7 cellular contexts compared by ENCODE assay signal in genomic region chr18:54357660-54358494, GRCh38. TPM values are rescaled to one million over a fixed set of nuclear protein-coding genes. Genes with fewer than 3 reads are reported as not detected.
A peak's percentile ranks its signal among the peaks of the same experiment; 100 is the strongest.
DNase-seq lines count a peak whose midpoint lies in the region; ATAC-seq, FAIRE-seq and TF ChIP-seq lines count a peak whose summit lies in the region.

Gene C18orf54 (plus strand): TSS chr18:54357906. CDS start chr18:54360573, 2,667 bp downstream.
Gene STARD6 (minus strand): TSS chr18:54357858. CDS start chr18:54354573, 3,285 bp downstream.

- peaks cover 1% of the 10 kb centered on the region for H3K36me3 Mint-ChIP-seq in astrocyte (ENCODE audit: low read depth, unreplicated experiment)

- no peaks in the 10 kb centered on the region for H3K9me3 Mint-ChIP-seq in astrocyte (ENCODE audit: unreplicated experiment)

- peak; percentile 32 to 70 for DNase-seq in NCI-H187 (lab: John Stamatoyannopoulos, UW)
- peak; percentile 80 to 96 (median 86) for DNase-seq in T-helper 2 cell
- DNase-seq in astrocyte (ENCODE audit: low read depth) = peak; percentile 72
- DNase-seq in hypothalamus (lab: John Stamatoyannopoulos, UW) = peak; percentile 32 to 93 (median 74)
- peak; percentile 34 for DNase-seq in retinal pigment epithelial cell (ENCODE audit: low read depth)

- peak within 1 kb of the TSS; percentile 96 for H3K27ac Mint-ChIP-seq in astrocyte (ENCODE audit: unreplicated experiment)

- peak; percentile 86 for TF ChIP-seq POLR2A in GM18505 (IDR thresholded peaks at IDR 0.05; ENCODE audit: borderline replicate concordance, extremely low read depth, insufficient read depth, insufficient read length)

- no peaks in the 10 kb centered on the region for H3K36me3 ChIP-seq in astrocyte (ENCODE audit: insufficient read depth, low read length)

- peak within 1 kb of the TSS; percentile 88 for H3K27ac ChIP-seq in astrocyte (ENCODE audit: low read depth, low read length)

- FAIRE-seq in astrocyte (lab: Jason Lieb, UNC) = no peak

- peaks cover 13% of the 10 kb centered on the region for H3K4me1 ChIP-seq in astrocyte (ENCODE audit: insufficient read depth, low read length)

- H4K20me1 ChIP-seq in astrocyte (ENCODE audit: insufficient read depth, low read length) = no peaks in the 10 kb centered on the region

- no peaks in the 10 kb centered on the region for H3K27me3 Mint-ChIP-seq in astrocyte (ENCODE audit: low read depth, unreplicated experiment)

- H3K4me3 Mint-ChIP-seq in astrocyte (ENCODE audit: unreplicated experiment) = peak within 1 kb of the TSS; percentile 100

- TF ChIP-seq CTCF in astrocyte (IDR thresholded peaks at IDR 0.05; ENCODE audit: insufficient read depth, low read depth, low read length) (peak; percentile 5), retinal pigment epithelial cell (conservative IDR thresholded peaks at IDR 0.05; ENCODE audit: low read depth, low read length) (peak; percentile 42)

- H3K9me3 ChIP-seq in astrocyte (ENCODE audit: insufficient read depth, low read depth, low read length) = no peaks in the 10 kb centered on the region

- H3K9ac ChIP-seq in astrocyte (ENCODE audit: low read length) = peak within 1 kb of the TSS; percentile 94

- H3K27me3 ChIP-seq in astrocyte (ENCODE audit: insufficient read depth, low read length) = no peaks in the 10 kb centered on the region

- H3K4me3 ChIP-seq in astrocyte (ENCODE audit: insufficient read depth, low read depth, low read length) (peak within 1 kb of the TSS; percentile 93), retinal pigment epithelial cell (ENCODE audit: low read length) (peak within 1 kb of the TSS; percentile 88)

- peak within 1 kb of the TSS; percentile 92 for H2AFZ ChIP-seq in astrocyte (ENCODE audit: low read depth, low read length)

- H3K4me2 ChIP-seq in astrocyte (ENCODE audit: low read length) = peak within 1 kb of the TSS; percentile 98

- ATAC-seq in GM18505 (IDR thresholded peaks at IDR 0.05; ENCODE audit: unreplicated experiment) = peak; percentile 95
- ATAC-seq in HG02970 (IDR thresholded peaks at IDR 0.05; ENCODE audit: low FRiP score, unreplicated experiment) = peak; percentile 97

- H3K4me1 Mint-ChIP-seq in astrocyte (ENCODE audit: low read depth, unreplicated experiment) = peaks cover 6% of the 10 kb centered on the region

- peaks cover 25% of the 10 kb centered on the region for H3K79me2 ChIP-seq in astrocyte (ENCODE audit: insufficient read depth, low read length)

RNA-seq across cellular contexts. Expression of gene C18orf54, which starts in this region (rescaled TPM):
- total RNA-seq in astrocyte = 7.6 and 10.2 TPM in 2 replicates

RNA-seq across cellular contexts. Expression of gene STARD6, which starts in this region (rescaled TPM):
- total RNA-seq in astrocyte = not detected in 2 replicates

Comparison
In these comparisons a context has a peak if more than half of its experiments do, and no peak if none do; other contexts are left out.
1. Peak in every context shown above with its lines: DNase-seq, ATAC-seq, H3K4me3 ChIP-seq and H3K27ac ChIP-seq.
2. DNase-seq: peak in every context shown above with its lines; median percentile 86 in T-helper 2 cell; 74 in hypothalamus; 72 in astrocyte; 51 in NCI-H187; 34 in retinal pigment epithelial cell.